Comparison of ENCODE assay signal across 23 cellular contexts in the genomic region with DNA sequence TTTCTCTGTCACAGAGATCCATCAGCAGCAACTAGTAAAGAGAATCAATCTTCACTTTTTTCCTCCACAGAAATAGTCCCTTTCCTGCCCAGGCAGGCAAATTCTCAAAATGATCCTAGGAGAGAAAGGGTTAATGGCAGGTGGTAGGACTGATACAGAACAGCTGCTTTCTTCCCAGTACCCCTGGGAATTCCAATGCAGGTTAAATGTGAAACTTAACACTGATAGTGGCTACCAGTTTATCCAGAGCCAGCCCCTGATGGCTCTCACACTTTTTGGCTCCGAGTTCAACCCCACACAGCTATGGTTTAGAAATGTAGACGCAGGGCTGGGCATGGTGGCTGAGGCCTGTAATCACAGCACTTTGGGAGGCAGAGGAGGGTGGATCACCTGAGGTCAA. TPM values are rescaled to one million over a fixed set of nuclear protein-coding genes. Genes with fewer than 3 reads are reported as not detected.
DNase-seq lines count a peak whose midpoint lies in the region.
"Had no signal": no experiment of that assay in that cellular context is flagged by ENCODE, and none has a peak within 500 bp of the region (broad histone marks: within the 10 kb centered on the region; RNA-seq: fewer than 3 reads in every experiment).

No MANE protein-coding gene starts in this region.

- peaks cover 9% of the 10 kb centered on the region for H3K4me1 ChIP-seq in SJCRH30
- H3K4me1 ChIP-seq: BLaER1 had no signal

- intact Hi-C loops in posterior vena cava (cut with DNase I) = no loop called here

- no peaks in the 10 kb centered on the region for H3K27me3 ChIP-seq in SJCRH30
- H3K27me3 ChIP-seq: BLaER1, MG63 had no signal

- no peaks in the 10 kb centered on the region for H3K9me3 ChIP-seq in SJCRH30 (replicated peaks)
- H3K9me3 ChIP-seq: BLaER1, MG63 had no signal

- H3K36me3 ChIP-seq in SJCRH30 = peaks cover 2% of the 10 kb centered on the region
- H3K36me3 ChIP-seq: MG63 had no signal

- DNase-seq in NCI-H82 (lab: John Stamatoyannopoulos, UW) (peak; percentile 18), NCI-H82 treated with DMSO at 0.1 percent for 48 hours (lab: John Stamatoyannopoulos, UW; ENCODE audit: unreplicated experiment) (no peak), NCI-H2171 (lab: John Stamatoyannopoulos, UW) (peak; percentile 80), SJCRH30 (peak; percentile 53 to 80), myocyte (ENCODE audit: low read depth) (peak; percentile 86), posterior vena cava (ENCODE audit: low spot score) (no peak), dedifferentiated amniotic fluid mesenchymal stem cell (ENCODE audit: extremely low spot score) (no peak), NCI-H2196 (lab: John Stamatoyannopoulos, UW; ENCODE audit: unreplicated experiment) (no peak)
- DNase-seq: CD4-positive, CD25-positive, alpha-beta regulatory T cell; H9; KBM-7; MG63; NCI-H1105 treated with DMSO at 0.1 percent for 48 hours; NCI-H2029; NCI-H2227 treated with DMSO at 0.1 percent for 48 hours; NCI-H748 treated with DMSO at 0.1 percent for 48 hours; Right ventricle myocardium superior; RPMI8226; T-helper 1 cell had no signal

- no peak overlapping the region for H3K4me3 ChIP-seq in SJCRH30
- H3K4me3 ChIP-seq: BLaER1, GM23338, MG63 had no signal

- no peak overlapping the region for H3K27ac ChIP-seq in SJCRH30
- H3K27ac ChIP-seq: BLaER1 had no signal

RNA-seq across cellular contexts. Expression of a gene that starts 22.2 kb away (rescaled TPM):
- 0.22 and 0.23 TPM in 2 replicates for total RNA-seq in SJCRH30 (2014; rRNA removed; shearing (Covaris generic))
- total RNA-seq in myocyte (not detected in 2 replicates), posterior vena cava (not detected)
- polyA plus RNA-seq in myocyte (2012) = 0.37 TPM
- total RNA-seq: CD4-positive, CD25-positive, alpha-beta regulatory T cell; NCI-H460; Right ventricle myocardium superior had no signal
- polyA plus RNA-seq: AG04450; CD4-positive, CD25-positive, alpha-beta regulatory T cell had no signal

Comparison
In these comparisons a context has a peak if more than half of its experiments do, and no peak if none do; other contexts are left out.
1. DNase-seq: peak in NCI-H82 (single experiment), NCI-H2171 (single experiment), SJCRH30 (2 of 2) and myocyte (single experiment); none in NCI-H82 treated with DMSO at 0.1 percent for 48 hours (single experiment), posterior vena cava (single experiment), dedifferentiated amniotic fluid mesenchymal stem cell (single experiment) and NCI-H2196 (single experiment).